16 cellular contexts compared by ENCODE assay signal in genomic region chr14:103870144-103870876, GRCh38. TPM values are rescaled to one million over a fixed set of nuclear protein-coding genes. Genes with fewer than 3 reads are reported as not detected.
A peak's percentile ranks its signal among the peaks of the same experiment; 100 is the strongest.
DNase-seq lines count a peak whose midpoint lies in the region; ATAC-seq and TF ChIP-seq lines count a peak whose summit lies in the region.
"Had no signal": no experiment of that assay in that cellular context is flagged by ENCODE, and none has a peak within 500 bp of the region (broad histone marks: within the 10 kb centered on the region; RNA-seq: fewer than 3 reads in every experiment).

No MANE protein-coding gene starts in this region.

- no peak for TF ChIP-seq POLR2A in ovary (IDR thresholded peaks at IDR 0.05)

- POLR2A ChIA-PET in HEK293 (lab: Yijun Ruan, JAX), result no interaction called here

- H3K27ac ChIP-seq in HEK293 (ENCODE audit: extremely low read depth, low read depth, low read length) (no peak overlapping the region), ovary (no peak overlapping the region)
- H3K27ac ChIP-seq: SK-N-MC had no signal

- H3K4me3 ChIP-seq in HEK293 (ENCODE audit: low read depth, low read length) (no peak overlapping the region), ovary (no peak overlapping the region)
- H3K4me3 ChIP-seq: SK-N-MC had no signal

- no peaks in the 10 kb centered on the region for H3K9me3 Mint-ChIP-seq in progenitor cell of endocrine pancreas (ENCODE audit: low read depth)

- H3K36me3 ChIP-seq in HEK293 (ENCODE audit: control insufficient read depth in 2 of 2, insufficient read depth in 1 of 2, low read length in 2 of 2) (no peaks in the 10 kb centered on the region), ovary (no peaks in the 10 kb centered on the region)

- H3K4me1 Mint-ChIP-seq in progenitor cell of endocrine pancreas (ENCODE audit: low read depth), result peaks cover 5% of the 10 kb centered on the region

- H3K4me1 ChIP-seq in HEK293 (ENCODE audit: control insufficient read depth, insufficient read depth, low read length), result no peaks in the 10 kb centered on the region
- H3K4me1 ChIP-seq in ovary (ENCODE audit: insufficient read depth), result no peaks in the 10 kb centered on the region

- H3K4me3 Mint-ChIP-seq in progenitor cell of endocrine pancreas (ENCODE audit: low read depth), result no peak overlapping the region

- no peak for TF ChIP-seq CTCF in HEK293 (tag by site-specific recombination; IDR thresholded peaks at IDR 0.05)
- no peak for TF ChIP-seq CTCF in progenitor cell of endocrine pancreas (IDR thresholded peaks at IDR 0.05; ENCODE audit: unreplicated experiment)
- no peak for TF ChIP-seq CTCF in ovary (IDR thresholded peaks at IDR 0.05)

- peak overlapping the region; percentile 67 for H3K27ac Mint-ChIP-seq in progenitor cell of endocrine pancreas

- H3K9me3 ChIP-seq in HEK293 (ENCODE audit: control insufficient read depth, insufficient read depth, low read depth, low read length) (no peaks in the 10 kb centered on the region), ovary (no peaks in the 10 kb centered on the region)

- H3K36me3 Mint-ChIP-seq in progenitor cell of endocrine pancreas (ENCODE audit: insufficient read depth), result no peaks in the 10 kb centered on the region

- H3K27me3 ChIP-seq in ovary, result no peaks in the 10 kb centered on the region

- CTCF ChIA-PET in HEK293 (lab: Yijun Ruan, JAX), result no interaction called here

- no peak for TF ChIP-seq EP300 in ovary (IDR thresholded peaks at IDR 0.05)

- 89 to 94% (median 90%) methylated on average over 9 of the region's 9 CpGs for WGBS in ovary, 3 donors

- no peaks in the 10 kb centered on the region for H3K27me3 Mint-ChIP-seq in progenitor cell of endocrine pancreas

- DNase-seq in Right ventricle myocardium inferior (ENCODE audit: missing footprints), result peak; percentile 58
- no peak for DNase-seq in cardiac septum (ENCODE audit: low spot score)
- DNase-seq in left lobe of liver (ENCODE audit: low spot score), result peak; percentile 48
- DNase-seq in progenitor cell of endocrine pancreas (ENCODE audit: low spot score, unreplicated experiment), result no peak
- no peak for DNase-seq in ovary
- no peak for DNase-seq in NCI-H82 (lab: John Stamatoyannopoulos, UW)
- no peak for DNase-seq in NK-92 treated with Interleukin-12 subunit alpha and Interleukin-12 subunit beta, amount 100 ng/mL, for 24 hours (lab: John Stamatoyannopoulos, UW)
- DNase-seq: GDM1, IMR-90, NCI-H1694, NCI-H2081, NCI-H524 treated with DMSO at 0.1 percent for 48 hours, SHP77 treated with DMSO at 0.1 percent for 48 hours had no signal

- intact Hi-C loops in Right ventricle myocardium inferior (cut with DNase I), result no loop called here
- intact Hi-C loops in cardiac septum (cut with DNase I), result no loop called here
- intact Hi-C loops in ovary (cut with DNase I), result no loop called here

- no peak for ATAC-seq in Right ventricle myocardium inferior
- ATAC-seq in left lobe of liver, result no peak

TF ChIP-seq in HEK293, 187 proteins besides CTCF, POLR2A, EP300 and RAD21:
- TF ChIP-seq PATZ1 (tag by site-specific recombination; IDR thresholded peaks at IDR 0.05), result no peak
- TF ChIP-seq ZNF529 (tag by site-specific recombination; IDR thresholded peaks at IDR 0.05; ENCODE audit: insufficient replicate concordance), result no peak
- TF ChIP-seq KLF16 (tag by site-specific recombination; IDR thresholded peaks at IDR 0.05), result no peak
- no peak for TF ChIP-seq ZNF433 (tag by site-specific recombination; IDR thresholded peaks at IDR 0.05; ENCODE audit: low read depth)
- TF ChIP-seq ZNF341 (tag by site-specific recombination; IDR thresholded peaks at IDR 0.05; ENCODE audit: low read depth), result no peak
- TF ChIP-seq ZNF175 (tag by site-specific recombination; IDR thresholded peaks at IDR 0.05), result no peak
- peak; percentile 56 for TF ChIP-seq ZIC2 (tag by site-specific recombination; IDR thresholded peaks at IDR 0.05)
- TF ChIP-seq ZNF610 (tag by site-specific recombination; IDR thresholded peaks at IDR 0.05; ENCODE audit: borderline replicate concordance), result no peak
- no peak for TF ChIP-seq ZBTB8A (tag by site-specific recombination; IDR thresholded peaks at IDR 0.05)
- no peak for TF ChIP-seq ZBTB7A (tag by site-specific recombination; IDR thresholded peaks at IDR 0.05; ENCODE audit: low read depth)
- TF ChIP-seq ZBTB48 (tag by site-specific recombination; IDR thresholded peaks at IDR 0.05), result 0 out of 2 replicates have a peak, but pooled peaks have one; percentile 32
- no peak for TF ChIP-seq ZNF114 (tag by site-specific recombination; IDR thresholded peaks at IDR 0.05)
- TF ChIP-seq ZNF692 (tag by site-specific recombination; IDR thresholded peaks at IDR 0.05), result no peak

RNA-seq across cellular contexts. Expression of gene PPP1R13B, which starts 22.9 kb away (rescaled TPM):
- total RNA-seq in Right ventricle myocardium inferior (101 TPM), cardiac septum (67.8 TPM), left lobe of liver (15.3 TPM), progenitor cell of endocrine pancreas (34.2 and 40.3 TPM in 2 replicates), ovary (10 to 100 TPM; 15.0 to 64.8 (median 48.7) TPM)
- polyA plus RNA-seq in ovary, result 10 to 100 TPM; 17.9 to 27.5 TPM

RNA-seq across cellular contexts. Expression of gene TDRD9, which starts 57.9 kb away (rescaled TPM):
- total RNA-seq in Right ventricle myocardium inferior (2.5 TPM), cardiac septum (3.3 TPM), left lobe of liver (0.75 TPM), progenitor cell of endocrine pancreas (not detected in 2 replicates), ovary (1 to 10 TPM in 2 of 7 donors, under 1 TPM in 5; 0.45 to 5.1 (median 0.83) TPM)
- polyA plus RNA-seq in ovary, result 1 to 10 TPM in 1 of 2 donors, under 1 TPM in 1; 0.23 to 1.1 TPM
- total RNA-seq: A172 had no signal

Comparison
In these comparisons a context has a peak if more than half of its experiments do, and no peak if none do; other contexts are left out.
1. DNase-seq: peak in Right ventricle myocardium inferior (single experiment) and left lobe of liver (single experiment); none in cardiac septum (single experiment), progenitor cell of endocrine pancreas (single experiment), ovary (0 of 5), NCI-H82 (single experiment) and NK-92 treated with Interleukin-12 subunit alpha and Interleukin-12 subunit beta, amount 100 ng/mL, for 24 hours (single experiment).